In genomic region chr15:96703087-96703486, GRCh38 we compare ENCODE assay signal across 16 cellular contexts.
"Had no signal": no experiment of that assay in that cellular context is flagged by ENCODE, and none has a peak within 500 bp of the region (broad histone marks: within the 10 kb centered on the region; RNA-seq: fewer than 3 reads in every experiment).

No MANE protein-coding gene starts in this region.

- DNase-seq: activated CD4-positive, CD25-positive, alpha-beta regulatory T cell treated with anti-CD3 and anti-CD28 coated beads, Interleukin-2, amount 50 U/mL, for 72 hours; activated CD8-positive, alpha-beta memory T cell treated with anti-CD3 and anti-CD28 coated beads for 24 hours; activated CD8-positive, alpha-beta memory T cell treated with anti-CD3 and anti-CD28 coated beads, Interleukin-2, amount 50 U/mL, for 48 hours; activated gamma-delta T cell; adrenal gland; effector CD8-positive, alpha-beta T cell; esophagus squamous epithelium; islet precursor cell; pancreas; sigmoid colon; stimulated activated CD4-positive, alpha-beta T cell treated with anti-CD3 and anti-CD28 coated beads, Interleukin-4, amount 100 ng/mL, for 4 hours had no signal

- H3K27ac ChIP-seq: adrenal gland, esophagus squamous epithelium, pancreas, sigmoid colon, thoracic aorta had no signal

- FAIRE-seq: astrocyte, endothelial cell of umbilical vein, pancreas, urothelium cell line had no signal

- H3K4me1 ChIP-seq: adrenal gland, esophagus squamous epithelium, pancreas, sigmoid colon had no signal

- H3K36me3 ChIP-seq: adrenal gland, esophagus squamous epithelium, pancreas, sigmoid colon, thoracic aorta had no signal

- H3K9me3 ChIP-seq: adrenal gland, esophagus squamous epithelium, pancreas, sigmoid colon, thoracic aorta had no signal

- H3K4me3 ChIP-seq: adrenal gland, esophagus squamous epithelium, lung, pancreas, sigmoid colon, thoracic aorta had no signal

- H3K27me3 ChIP-seq: adrenal gland, esophagus squamous epithelium had no signal
